In the genomic region with DNA sequence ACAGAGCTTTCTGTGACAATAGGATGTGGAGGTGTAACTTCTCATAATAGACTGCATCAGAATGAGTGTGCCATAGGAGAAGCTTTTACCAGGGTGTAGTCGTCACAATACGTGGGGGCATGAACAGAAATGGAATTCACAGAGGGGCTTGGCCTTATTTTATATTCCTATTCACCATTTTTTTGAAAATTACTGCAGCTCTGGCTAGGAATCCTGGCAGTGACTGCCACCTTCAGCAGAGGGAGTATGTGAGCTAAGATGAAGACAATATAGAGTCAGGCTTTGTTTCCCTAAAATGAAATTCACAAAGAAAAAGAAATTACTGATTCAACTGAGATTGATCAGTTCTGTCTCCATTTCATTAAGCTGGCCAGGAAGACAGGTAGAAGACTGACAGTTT, we compare ENCODE assay signal across 9 cellular contexts. TPM values are rescaled to one million over a fixed set of nuclear protein-coding genes. Genes with fewer than 3 reads are reported as not detected.
DNase-seq lines count a peak whose midpoint lies in the region; ATAC-seq and TF ChIP-seq lines count a peak whose summit lies in the region.
"Had no signal": no experiment of that assay in that cellular context is flagged by ENCODE, and none has a peak within 500 bp of the region (broad histone marks: within the 10 kb centered on the region; RNA-seq: fewer than 3 reads in every experiment).

No MANE protein-coding gene starts in this region.

- no peaks in the 10 kb centered on the region for H4K20me1 ChIP-seq in Loucy (ENCODE audit: insufficient read depth, low read length, poor library complexity, severe bottlenecking)

- no peaks in the 10 kb centered on the region for H3K9me3 Mint-ChIP-seq in brain
- no peaks in the 10 kb centered on the region for H3K9me3 Mint-ChIP-seq in neural crest cell
- H3K9me3 Mint-ChIP-seq: effector memory CD8-positive, alpha-beta T cell had no signal

- no peak for ATAC-seq in HG03175 (IDR thresholded peaks at IDR 0.05; ENCODE audit: unreplicated experiment)
- ATAC-seq in GM21367 (IDR thresholded peaks at IDR 0.05; ENCODE audit: unreplicated experiment) = no peak
- ATAC-seq: effector memory CD8-positive, alpha-beta T cell had no signal

- no peak overlapping the region for H3K9ac ChIP-seq in Loucy (ENCODE audit: low read depth, low read length, poor library complexity, severe bottlenecking)

- H3K9me2 ChIP-seq in Loucy (replicated peaks; ENCODE audit: low read depth, low read length) = no peaks in the 10 kb centered on the region

- peaks cover 24% of the 10 kb centered on the region for H3K36me3 Mint-ChIP-seq in brain
- H3K36me3 Mint-ChIP-seq in neural crest cell (ENCODE audit: low read depth) = no peaks in the 10 kb centered on the region

- H2AFZ ChIP-seq in Loucy (ENCODE audit: low read length) = no peak overlapping the region

- H3K4me1 Mint-ChIP-seq in brain (peaks cover 14% of the 10 kb centered on the region), neural crest cell (no peaks in the 10 kb centered on the region)

- no peaks in the 10 kb centered on the region for H3K9me3 ChIP-seq in Loucy (ENCODE audit: insufficient read depth, low read depth, low read length)

- H3K4me1 ChIP-seq in Loucy (ENCODE audit: insufficient read depth, low read length, poor library complexity, severe bottlenecking) = no peaks in the 10 kb centered on the region

- H3K27me3 Mint-ChIP-seq in brain = peaks cover 4% of the 10 kb centered on the region
- no peaks in the 10 kb centered on the region for H3K27me3 Mint-ChIP-seq in neural crest cell (ENCODE audit: low read depth)
- H3K27me3 Mint-ChIP-seq: effector memory CD8-positive, alpha-beta T cell had no signal

- H3K27ac Mint-ChIP-seq in brain (peak overlapping the region in 4 of 5 experiments; percentile 28 to 96 (median 80)), neural crest cell (ENCODE audit: unreplicated experiment) (peak overlapping the region; percentile 16)
- H3K27ac Mint-ChIP-seq: effector memory CD8-positive, alpha-beta T cell had no signal

- no peak overlapping the region for H3K4me2 ChIP-seq in Loucy (ENCODE audit: low read depth, low read length, poor library complexity, severe bottlenecking)

- peak; percentile 35 for DNase-seq in GM03348 (ENCODE audit: low spot score)
- DNase-seq in neural crest cell (ENCODE audit: low read depth, low spot score) = no peak
- no peak for DNase-seq in NCI-H1930 (lab: John Stamatoyannopoulos, UW)
- DNase-seq: effector memory CD8-positive, alpha-beta T cell; stimulated activated CD4-positive, alpha-beta T cell treated with anti-CD3 and anti-CD28 coated beads, Interleukin-4, amount 100 ng/mL, for 1 hour had no signal

- peaks cover 68% of the 10 kb centered on the region; the same call in 1 of the 2 replicates for H3K36me3 ChIP-seq in Loucy (ENCODE audit: insufficient read depth, low read length)

- H3K4me3 Mint-ChIP-seq in brain (peak overlapping the region in 1 of 5 experiments; percentile 10), neural crest cell (no peak overlapping the region)
- H3K4me3 Mint-ChIP-seq: effector memory CD8-positive, alpha-beta T cell had no signal

- H3K79me2 ChIP-seq in Loucy (ENCODE audit: insufficient read depth, low read length) = no peaks in the 10 kb centered on the region

- H3K27me3 ChIP-seq in Loucy (ENCODE audit: insufficient read depth, low read length, poor library complexity, severe bottlenecking) = no peaks in the 10 kb centered on the region

- TF ChIP-seq CTCF in Loucy (conservative IDR thresholded peaks at IDR 0.05; ENCODE audit: low read length) (peak; percentile 52), brain (conservative IDR thresholded peaks at IDR 0.05) (peak; percentile 52 to 67), neural crest cell (conservative IDR thresholded peaks at IDR 0.05) (peak; percentile 65)

- H3F3A ChIP-seq in Loucy (ENCODE audit: low read depth) = no peaks in the 10 kb centered on the region

- H3K4me3 ChIP-seq in Loucy (ENCODE audit: low read length, poor library complexity, severe bottlenecking) = no peak overlapping the region

RNA-seq across cellular contexts. Expression of gene TOMM6, which starts 13.9 kb away (rescaled TPM):
- polyA plus RNA-seq in brain (ENCODE audit: insufficient read depth, low read depth, low replicate concordance) = 218 TPM
- total RNA-seq in neural crest cell = 248 and 249 TPM in 2 replicates

RNA-seq across cellular contexts. Expression of gene PRICKLE4, which starts 20.8 kb away (rescaled TPM):
- polyA plus RNA-seq in brain (ENCODE audit: insufficient read depth, low read depth, low replicate concordance) = not detected
- total RNA-seq in neural crest cell = 2.9 and 4.1 TPM in 2 replicates

RNA-seq across cellular contexts. Expression of gene FRS3, which starts 21.7 kb away (rescaled TPM):
- 16.7 TPM for polyA plus RNA-seq in brain (ENCODE audit: insufficient read depth, low read depth, low replicate concordance)
- total RNA-seq in neural crest cell = 6.8 and 7.1 TPM in 2 replicates

RNA-seq across cellular contexts. Expression of gene PGC, which starts 54.2 kb away (rescaled TPM):
- not detected for polyA plus RNA-seq in brain (ENCODE audit: insufficient read depth, low read depth, low replicate concordance)
- total RNA-seq in neural crest cell = not detected in 2 replicates
